ENCODE assay signal across 13 cellular contexts in the genomic region with DNA sequence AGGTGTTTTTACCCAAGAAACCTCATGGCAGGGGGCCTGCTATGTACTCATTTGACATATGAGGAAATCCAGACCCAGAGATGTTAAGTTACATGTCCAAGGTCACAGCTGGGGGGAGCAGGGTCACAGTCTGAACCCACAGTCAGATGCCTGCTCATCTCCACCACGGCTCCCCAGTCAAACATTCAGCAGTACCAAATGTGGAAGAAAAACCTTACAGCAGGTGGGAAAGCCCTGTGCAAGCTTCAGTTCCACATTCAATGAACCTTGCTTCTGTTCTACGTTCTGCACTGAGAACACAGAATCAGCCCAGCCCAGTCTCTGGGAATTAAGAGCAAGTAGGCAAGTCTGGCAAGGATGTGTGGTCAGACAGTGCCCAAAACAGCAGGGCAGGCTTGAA. TPM values are rescaled to one million over a fixed set of nuclear protein-coding genes. Genes with fewer than 3 reads are reported as not detected.
DNase-seq lines count a peak whose midpoint lies in the region; ATAC-seq and TF ChIP-seq lines count a peak whose summit lies in the region.
"Had no signal": no experiment of that assay in that cellular context is flagged by ENCODE, and none has a peak within 500 bp of the region (broad histone marks: within the 10 kb centered on the region; RNA-seq: fewer than 3 reads in every experiment).

No MANE protein-coding gene starts in this region.

- peak overlapping the region; percentile 76 for H3K27ac Mint-ChIP-seq in MCF 10A (ENCODE audit: low read depth, unreplicated experiment)

- H3K4me1 ChIP-seq in breast epithelium (no peaks in the 10 kb centered on the region), upper lobe of left lung (peaks cover 4 to 27% (median 7%) of the 10 kb centered on the region in 4 donors)
- H3K4me1 ChIP-seq: body of pancreas had no signal

- POLR2A ChIA-PET in MCF 10A (lab: Yijun Ruan, JAX) = no interaction called here

- peaks cover 19% of the 10 kb centered on the region for H3K4me1 Mint-ChIP-seq in MCF 10A (ENCODE audit: insufficient read depth, unreplicated experiment)

- H3K9me3 ChIP-seq in breast epithelium (no peaks in the 10 kb centered on the region), upper lobe of left lung (no peaks in the 10 kb centered on the region)
- H3K9me3 ChIP-seq: body of pancreas, left ventricle myocardium inferior, MG63 had no signal

- H3K27me3 Mint-ChIP-seq in MCF 10A (ENCODE audit: insufficient read depth, unreplicated experiment) = no peaks in the 10 kb centered on the region

- H3K27ac ChIP-seq in breast epithelium (peak overlapping the region in 1 of 2 donors; percentile 68), VCaP (peak overlapping the region; percentile 23; the same call in 1 of the 2 replicates), temporal lobe (ENCODE audit: low read depth, low read length) (peak overlapping the region; percentile 4), upper lobe of left lung (no peak overlapping the region)
- H3K27ac ChIP-seq: body of pancreas, left ventricle myocardium inferior had no signal

- 77 to 84% methylated on average over 2 of the region's 2 CpGs for WGBS in upper lobe of left lung, 2 donors

- DNase-seq in MCF 10A (ENCODE audit: unreplicated experiment) = no peak
- DNase-seq in breast epithelium (ENCODE audit: low spot score in 2 of 2) = no peak
- DNase-seq in D341Med (ENCODE audit: low spot score) = no peak
- DNase-seq in upper lobe of left lung = no peak
- DNase-seq: activated CD4-positive, alpha-beta T cell treated with anti-CD3 and anti-CD28 coated beads, Interleukin-2, amount 50 U/mL, for 1 hour; body of pancreas; foreskin melanocyte; left ventricle myocardium inferior had no signal

- ATAC-seq in HG02642 (IDR thresholded peaks at IDR 0.05; ENCODE audit: poor library complexity, unreplicated experiment) = peak; percentile 57
- ATAC-seq in HG03039 (IDR thresholded peaks at IDR 0.05; ENCODE audit: unreplicated experiment) = no peak
- ATAC-seq in upper lobe of left lung (ENCODE audit: low FRiP score in 2 of 2) = no peak
- ATAC-seq: body of pancreas had no signal

- no peaks in the 10 kb centered on the region for H3K9me3 Mint-ChIP-seq in MCF 10A (ENCODE audit: unreplicated experiment)

- TF ChIP-seq CTCF in MCF 10A (IDR thresholded peaks at IDR 0.05; ENCODE audit: unreplicated experiment) (no peak), breast epithelium (IDR thresholded peaks at IDR 0.05) (no peak), VCaP (conservative IDR thresholded peaks at IDR 0.05) (no peak), upper lobe of left lung (IDR thresholded peaks at IDR 0.05) (no peak)

- H3K36me3 Mint-ChIP-seq in MCF 10A (ENCODE audit: insufficient read depth, unreplicated experiment) = peaks cover 9% of the 10 kb centered on the region

- no TSS peak for BruUV-seq in MCF 10A (replicated peaks; lab: Mats Ljungman, UMichigan)

- no peak for TF ChIP-seq EP300 in upper lobe of left lung (IDR thresholded peaks at IDR 0.05)

- CTCF ChIA-PET in MCF 10A (lab: Yijun Ruan, JAX) = interaction anchor here (0.6 to 6.2 kb wide), 3 partner anchors 12 to 101 kb away, joined by 3 to 43 read pairs (median 3); no protein-coding TSS in a partner anchor

- intact Hi-C loops in MCF 10A (cut with micrococcal nuclease) (loop anchor here (1.0 kb wide), 1 partner anchor 34 kb away; no protein-coding TSS in a partner anchor), breast epithelium (cut with DNase I; ENCODE audit: low total_unique reads) (no loop called here)

- TF ChIP-seq POLR2A in breast epithelium (IDR thresholded peaks at IDR 0.05) = no peak
- no peak for TF ChIP-seq POLR2A in upper lobe of left lung (IDR thresholded peaks at IDR 0.05)

- no peaks in the 10 kb centered on the region for H3K27me3 ChIP-seq in breast epithelium
- no peaks in the 10 kb centered on the region for H3K27me3 ChIP-seq in upper lobe of left lung
- H3K27me3 ChIP-seq: body of pancreas, MG63 had no signal

- no peak overlapping the region for H3K4me3 ChIP-seq in breast epithelium
- H3K4me3 ChIP-seq in upper lobe of left lung = no peak overlapping the region
- H3K4me3 ChIP-seq: body of pancreas, left ventricle myocardium inferior, MG63 had no signal

- H3K4me3 Mint-ChIP-seq in MCF 10A (ENCODE audit: unreplicated experiment) = no peak overlapping the region

- H3K36me3 ChIP-seq in breast epithelium = no peaks in the 10 kb centered on the region
- H3K36me3 ChIP-seq in upper lobe of left lung = no peaks in the 10 kb centered on the region
- H3K36me3 ChIP-seq: left ventricle myocardium inferior had no signal

RNA-seq across cellular contexts. Expression of a gene that starts 35.2 kb away (rescaled TPM):
- total RNA-seq in MCF 10A (2022) (21.5 and 21.8 TPM in 2 replicates), breast epithelium (10 to 100 TPM in 1 of 3 donors, 1 to 10 TPM in 2; 1.6 to 14.7 (median 6.3) TPM), temporal lobe (77.2 TPM), upper lobe of left lung (10 to 100 TPM in 4 of 6 donors, 1 to 10 TPM in 2; 4.6 to 23.0 (median 11.1) TPM)

RNA-seq across cellular contexts. Expression of a gene that starts 54.4 kb away (rescaled TPM):
- 68.2 and 70.3 TPM in 2 replicates for total RNA-seq in MCF 10A (2022)
- 10 to 100 TPM; 35.0 to 45.2 (median 37.5) TPM for total RNA-seq in breast epithelium
- total RNA-seq in temporal lobe = 15.5 TPM
- total RNA-seq in upper lobe of left lung = 10 to 100 TPM; 18.6 to 49.8 (median 33.8) TPM

Comparison
In these comparisons a context has a peak if more than half of its experiments do, and no peak if none do; other contexts are left out.
1. H3K27ac ChIP-seq: peak in VCaP (single experiment) and temporal lobe (single experiment); none in upper lobe of left lung (0 of 4).